28 cellular contexts compared by ENCODE assay signal in genomic region chr6:109224994-109225393, GRCh38.
"Had no signal": no experiment of that assay in that cellular context is flagged by ENCODE, and none has a peak within 500 bp of the region (broad histone marks: within the 10 kb centered on the region; RNA-seq: fewer than 3 reads in every experiment).

No MANE protein-coding gene starts in this region.

- H3K27ac ChIP-seq: heart left ventricle, left lung, lower lobe of right lung, pancreas, right atrium auricular region, right lobe of liver, skin epidermis, suprapubic skin, thoracic aorta, tibial artery, upper lobe of right lung had no signal

- ATAC-seq: heart left ventricle; left colon; left lung; lower lobe of right lung; naive thymus-derived CD4-positive, alpha-beta T cell; natural killer cell treated with Interleukin-12 subunit alpha and Interleukin-12 subunit beta and Interleukin-15 and Interleukin-18, amount 100 ng/mL, for 72 hours; pancreas; right lobe of liver; stimulated activated effector memory CD8-positive, alpha-beta T cell treated with anti-CD3 and anti-CD28 coated beads, Interleukin-12 subunit alpha, Interleukin-12 subunit beta, amount 100 ng/mL, for 72 hours; upper lobe of right lung had no signal

- H3K27me3 ChIP-seq: heart left ventricle, left lung, pancreas, right atrium auricular region, right lobe of liver, suprapubic skin, tibial artery, upper lobe of right lung had no signal

- H3K36me3 ChIP-seq: heart left ventricle, left lung, lower lobe of right lung, pancreas, right atrium auricular region, right lobe of liver, suprapubic skin, thoracic aorta, tibial artery, upper lobe of right lung had no signal

- DNase-seq: heart left ventricle; hypothalamus; immature natural killer cell; kidney; left colon; left lung; lower lobe of right lung; mammary epithelial cell; mesenchymal stem cell; nucleus accumbens; pancreas; right lobe of liver; stimulated activated CD4-positive, alpha-beta T cell treated with anti-CD3 and anti-CD28 coated beads, Interleukin-12 subunit alpha, Interleukin-12 subunit beta, amount 100 ng/mL, for 4 hours; stimulated activated CD4-positive, alpha-beta T cell treated with anti-CD3 and anti-CD28 coated beads, Interleukin-15, amount 100 ng/mL, for 24 hours; stimulated activated CD4-positive, alpha-beta T cell treated with anti-CD3 and anti-CD28 coated beads, Interleukin-2, amount 100 ng/mL, for 24 hours; stimulated activated CD4-positive, alpha-beta T cell treated with anti-CD3 and anti-CD28 coated beads, Interleukin-4, amount 100 ng/mL, for 1 hour; tibial artery; trophoblast cell; upper lobe of right lung had no signal

- FAIRE-seq: islet of Langerhans, kidney, pancreas, urothelium cell line had no signal

- H3K4me1 ChIP-seq: left lung, pancreas, right lobe of liver, upper lobe of right lung had no signal

- H3K4me3 ChIP-seq: heart left ventricle, left lung, lower lobe of right lung, pancreas, right atrium auricular region, right lobe of liver, skin epidermis, suprapubic skin, thoracic aorta, tibial artery, upper lobe of right lung had no signal

- H3K9me3 ChIP-seq: heart left ventricle, left lung, lower lobe of right lung, pancreas, right atrium auricular region, right lobe of liver, suprapubic skin, thoracic aorta, tibial artery, upper lobe of right lung had no signal
